Comparison of ENCODE assay signal across 9 cellular contexts in the genomic region with DNA sequence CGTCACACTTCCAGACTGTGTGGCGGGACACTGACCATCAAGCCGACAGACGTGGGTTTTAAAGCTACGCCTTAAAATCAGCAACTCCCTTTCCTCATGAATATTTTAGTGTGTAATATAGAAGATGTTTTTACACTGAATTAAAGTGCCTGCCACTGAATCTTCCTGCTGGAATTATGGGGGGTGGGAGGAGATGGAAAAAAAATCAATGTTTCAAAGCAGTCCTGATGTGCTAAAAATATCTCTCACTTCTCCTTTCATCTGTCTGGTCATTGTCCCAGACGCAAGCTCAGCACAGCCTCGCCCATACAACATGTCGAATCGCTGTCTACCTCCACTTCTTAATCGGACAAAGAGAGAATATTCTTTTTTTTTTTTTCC.
DNase-seq lines count a peak whose midpoint lies in the region; ATAC-seq, FAIRE-seq and TF ChIP-seq lines count a peak whose summit lies in the region.
"Had no signal": no experiment of that assay in that cellular context is flagged by ENCODE, and none has a peak within 500 bp of the region (broad histone marks: within the 10 kb centered on the region; RNA-seq: fewer than 3 reads in every experiment).

No MANE protein-coding gene starts in this region.

- H3K27ac Mint-ChIP-seq in CD8-positive, alpha-beta memory T cell = peak overlapping the region; percentile 52 to 93 (median 74)

- ATAC-seq in gastrocnemius medialis (no peak), HG03571 (IDR thresholded peaks at IDR 0.05; ENCODE audit: unreplicated experiment) (no peak)

- H3K9me2 ChIP-seq in OCI-LY7 (ENCODE audit: insufficient read depth, low read length) = no peaks in the 10 kb centered on the region

- peaks cover 12% of the 10 kb centered on the region for H3K36me3 ChIP-seq in CD8-positive, alpha-beta memory T cell (ENCODE audit: insufficient read depth, low read length)
- H3K36me3 ChIP-seq in OCI-LY7 (ENCODE audit: insufficient read depth, low read length) (peaks cover 17% of the 10 kb centered on the region), gastrocnemius medialis (peaks cover 0 to 29% of the 10 kb centered on the region in 2 donors)

- peaks cover 72 to 99% (median 88%) of the 10 kb centered on the region in 3 donors for H3K4me1 Mint-ChIP-seq in CD8-positive, alpha-beta memory T cell

- no peak overlapping the region for H3K27ac ChIP-seq in CD8-positive, alpha-beta memory T cell (ENCODE audit: low read depth, low read length)
- peak overlapping the region; percentile 33 for H3K27ac ChIP-seq in OCI-LY7 (ENCODE audit: low read depth, low read length, poor library complexity, severe bottlenecking)
- H3K27ac ChIP-seq in dorsolateral prefrontal cortex = peak overlapping the region in 38 of 59 donors; percentile 17 to 95 (median 65)
- H3K27ac ChIP-seq in gastrocnemius medialis = peak overlapping the region; percentile 91 to 97 (median 94)

- H2AFZ ChIP-seq in OCI-LY7 (ENCODE audit: low read length) = no peak overlapping the region

- H3K4me3 Mint-ChIP-seq in CD8-positive, alpha-beta memory T cell = no peak overlapping the region

- no peak overlapping the region for H3K4me3 ChIP-seq in CD8-positive, alpha-beta memory T cell (ENCODE audit: low read length)
- no peak overlapping the region for H3K4me3 ChIP-seq in OCI-LY7 (ENCODE audit: low read depth, low read length, poor library complexity, severe bottlenecking)
- no peak overlapping the region for H3K4me3 ChIP-seq in dorsolateral prefrontal cortex
- no peak overlapping the region for H3K4me3 ChIP-seq in gastrocnemius medialis

- in situ Hi-C loops in gastrocnemius medialis (cut with MboI; ENCODE audit: low sequenced_read_pairs in 4 of 4) = loop anchor here in 1 of 4 donors (10.0 to 25.0 kb wide), 2 partner anchors 138 to 526 kb away; no protein-coding TSS in a partner anchor

- H3K4me1 ChIP-seq in CD8-positive, alpha-beta memory T cell (ENCODE audit: insufficient read depth, low read length) = peaks cover 46% of the 10 kb centered on the region
- peaks cover 41% of the 10 kb centered on the region for H3K4me1 ChIP-seq in OCI-LY7 (ENCODE audit: insufficient read depth, low read length, poor library complexity, severe bottlenecking)
- peaks cover 98 to 99% of the 10 kb centered on the region in 2 donors for H3K4me1 ChIP-seq in gastrocnemius medialis

- BruUV-seq in OCI-LY7 (replicated peaks; lab: Mats Ljungman, UMichigan) = no TSS peak

- no peaks in the 10 kb centered on the region for H3K9me3 Mint-ChIP-seq in CD8-positive, alpha-beta memory T cell

- no peak for DNase-seq in CD8-positive, alpha-beta memory T cell
- no peak for DNase-seq in OCI-LY7 (ENCODE audit: low spot score)
- no peak for DNase-seq in dorsolateral prefrontal cortex
- no peak for DNase-seq in gastrocnemius medialis
- no peak for DNase-seq in stimulated activated CD4-positive, alpha-beta T cell treated with anti-CD3 and anti-CD28 coated beads, Interleukin-12 subunit alpha, Interleukin-12 subunit beta, amount 100 ng/mL, for 4 hours
- no peak for DNase-seq in NCI-H1436 (lab: John Stamatoyannopoulos, UW)
- no peak for DNase-seq in urothelium cell line (ENCODE audit: low spot score)

- no peaks in the 10 kb centered on the region for H3K9me3 ChIP-seq in CD8-positive, alpha-beta memory T cell (ENCODE audit: low read length)
- H3K9me3 ChIP-seq in OCI-LY7 (ENCODE audit: low read length) (no peaks in the 10 kb centered on the region), gastrocnemius medialis (no peaks in the 10 kb centered on the region)

- FAIRE-seq in urothelium cell line (lab: Jason Lieb, UNC) = no peak
- FAIRE-seq: GM19239 had no signal

- no peak for TF ChIP-seq POLR2A in gastrocnemius medialis (IDR thresholded peaks at IDR 0.05)

- no peaks in the 10 kb centered on the region; the same call in 1 of the 2 replicates for H3K79me2 ChIP-seq in OCI-LY7 (ENCODE audit: insufficient read depth, low read depth, low read length)

- peak overlapping the region; percentile 46; the same call in 1 of the 2 replicates for H3K4me2 ChIP-seq in OCI-LY7 (ENCODE audit: low read length)

- TF ChIP-seq CTCF in OCI-LY7 (conservative IDR thresholded peaks at IDR 0.05; ENCODE audit: low read length) (no peak), dorsolateral prefrontal cortex (IDR thresholded peaks at IDR 0.05 in 54 of 56, conservative IDR thresholded peaks at IDR 0.05 in 2 of 56; ENCODE audit: low read depth in 1 of 56, partially characterized antibody in 56 of 56) (no peak), gastrocnemius medialis (IDR thresholded peaks at IDR 0.05 in 4 of 5, conservative IDR thresholded peaks at IDR 0.05 in 1 of 5) (no peak)

- H4K20me1 ChIP-seq in OCI-LY7 (ENCODE audit: insufficient read depth, low read length) = no peaks in the 10 kb centered on the region

- POLR2A ChIA-PET in CD8-positive, alpha-beta memory T cell (lab: Charles Lee) = no interaction called here
- POLR2A ChIA-PET in OCI-LY7 (lab: Charles Lee) = interaction anchor here (0.6 to 1.5 kb wide), 7 partner anchors 8 to 200 kb away, joined by 3 to 5 read pairs (median 3); no protein-coding TSS in a partner anchor

- intact Hi-C loops in OCI-LY7 (cut with micrococcal nuclease; ENCODE audit: unreplicated experiment) = loop anchor here (5.0 kb wide), 3 partner anchors 83 to 523 kb away; no protein-coding TSS in a partner anchor
- intact Hi-C loops in dorsolateral prefrontal cortex (cut with DNase I) = loop anchor here (5.0 to 10.0 kb wide), 4 partner anchors 136 to 616 kb away; no protein-coding TSS in a partner anchor
- intact Hi-C loops in gastrocnemius medialis (cut with DNase I; ENCODE audit: low total_unique reads) = no loop called here

- CTCF ChIA-PET in CD8-positive, alpha-beta memory T cell (lab: Charles Lee) = interaction anchor here (0.9 to 1.2 kb wide), 3 partner anchors 10 to 109 kb away, joined by 3 to 4 read pairs (median 3); no protein-coding TSS in a partner anchor
- CTCF ChIA-PET in OCI-LY7 (lab: Charles Lee; ENCODE audit: unreplicated experiment) = no interaction called here

- H3K27me3 Mint-ChIP-seq in CD8-positive, alpha-beta memory T cell = peaks cover 0 to 5% of the 10 kb centered on the region in 2 donors

- H3K36me3 Mint-ChIP-seq in CD8-positive, alpha-beta memory T cell = peaks cover 0 to 97% (median 18%) of the 10 kb centered on the region in 3 donors

- H3K27me3 ChIP-seq in CD8-positive, alpha-beta memory T cell (ENCODE audit: insufficient read depth, low read length, poor library complexity, severe bottlenecking) = no peaks in the 10 kb centered on the region
- H3K27me3 ChIP-seq in dorsolateral prefrontal cortex (no peaks in the 10 kb centered on the region), gastrocnemius medialis (no peaks in the 10 kb centered on the region)
